Comparison of ENCODE assay signal across 18 cellular contexts in genomic region chr9:131263701-131264100, GRCh38. TPM values are rescaled to one million over a fixed set of nuclear protein-coding genes. Genes with fewer than 3 reads are reported as not detected.
DNase-seq lines count a peak whose midpoint lies in the region; ATAC-seq lines count a peak whose summit lies in the region.
"Had no signal": no experiment of that assay in that cellular context is flagged by ENCODE, and none has a peak within 500 bp of the region (broad histone marks: within the 10 kb centered on the region; RNA-seq: fewer than 3 reads in every experiment).

No MANE protein-coding gene starts in this region.

- peaks cover 36% of the 10 kb centered on the region for H3K36me3 Mint-ChIP-seq in T-helper 1 cell treated with Interleukin-12 subunit alpha and Interleukin-12 subunit beta and Interleukin-4 antibody, amounts not matched to agents 30 μg/mL and 1 μg/mL, for 36 hours (ENCODE audit: low read depth)
- H3K36me3 Mint-ChIP-seq in CD4-positive, alpha-beta memory T cell, result peaks cover 34 to 60% of the 10 kb centered on the region in 2 donors
- peaks cover 71% of the 10 kb centered on the region for H3K36me3 Mint-ChIP-seq in activated T-helper 2 cell treated with anti-CD3 and anti-CD28 coated beads, Interferon-gamma antibody, Interleukin-2, Interleukin-4, amounts not matched to agents 10 μg/mL and 5 μg/mL and 100 μg/mL, durations not matched to agents 14 hours and 24 hours and 36 hours (ENCODE audit: low read depth)
- peaks cover 6 to 32% (median 11%) of the 10 kb centered on the region in 5 donors for H3K36me3 Mint-ChIP-seq in naive thymus-derived CD4-positive, alpha-beta T cell

- no peaks in the 10 kb centered on the region for H3K27me3 Mint-ChIP-seq in T-helper 1 cell treated with Interleukin-12 subunit alpha and Interleukin-12 subunit beta and Interleukin-4 antibody, amounts not matched to agents 30 μg/mL and 1 μg/mL, for 36 hours (ENCODE audit: low read depth)
- H3K27me3 Mint-ChIP-seq in CD4-positive, alpha-beta memory T cell, result no peaks in the 10 kb centered on the region
- H3K27me3 Mint-ChIP-seq in activated T-helper 2 cell treated with anti-CD3 and anti-CD28 coated beads, Interferon-gamma antibody, Interleukin-2, Interleukin-4, amounts not matched to agents 10 μg/mL and 5 μg/mL and 100 μg/mL, durations not matched to agents 14 hours and 24 hours and 36 hours (ENCODE audit: low read depth), result no peaks in the 10 kb centered on the region
- no peaks in the 10 kb centered on the region for H3K27me3 Mint-ChIP-seq in naive thymus-derived CD4-positive, alpha-beta T cell

- no peak for DNase-seq in T-helper 1 cell
- DNase-seq in CD4-positive, alpha-beta memory T cell, result peak in 1 of 5 donors; percentile 5
- DNase-seq in activated T-helper 2 cell treated with anti-CD3 and anti-CD28 coated beads, Interferon-gamma antibody, Interleukin-2, Interleukin-4, amounts not matched to agents 10 μg/mL and 5 μg/mL and 100 μg/mL, durations not matched to agents 14 hours and 24 hours and 36 hours (ENCODE audit: low spot score), result no peak
- DNase-seq in naive thymus-derived CD4-positive, alpha-beta T cell, result peak in 1 of 9 donors; percentile 10
- DNase-seq: dermis blood vessel endothelial cell, GF-D8, HFFc6, kidney glomerular epithelial cell, NCI-H1436, NCI-H446, SJCRH30 had no signal

- no peaks in the 10 kb centered on the region for H3K9me3 Mint-ChIP-seq in T-helper 1 cell treated with Interleukin-12 subunit alpha and Interleukin-12 subunit beta and Interleukin-4 antibody, amounts not matched to agents 30 μg/mL and 1 μg/mL, for 36 hours
- H3K9me3 Mint-ChIP-seq in CD4-positive, alpha-beta memory T cell, result no peaks in the 10 kb centered on the region
- H3K9me3 Mint-ChIP-seq in activated T-helper 2 cell treated with anti-CD3 and anti-CD28 coated beads, Interferon-gamma antibody, Interleukin-2, Interleukin-4, amounts not matched to agents 10 μg/mL and 5 μg/mL and 100 μg/mL, durations not matched to agents 14 hours and 24 hours and 36 hours, result no peaks in the 10 kb centered on the region
- peaks cover 0 to 3% (median 0%) of the 10 kb centered on the region in 11 donors for H3K9me3 Mint-ChIP-seq in naive thymus-derived CD4-positive, alpha-beta T cell
- H3K9me3 Mint-ChIP-seq: HFFc6 had no signal

- POLR2A ChIA-PET in CD4-positive, alpha-beta memory T cell (lab: Charles Lee; ENCODE audit: partially characterized antibody), result interaction anchor here (1.0 to 22.4 kb wide), 6 partner anchors 8 to 31 kb away, joined by 3 to 1324 read pairs (median 8); partner anchors contain the start of gene FAM78A
- POLR2A ChIA-PET in naive thymus-derived CD4-positive, alpha-beta T cell (lab: Charles Lee), result interaction anchor here (0.6 to 20.4 kb wide), 5 partner anchors 6 to 135 kb away, joined by 3 to 886 read pairs (median 3); partner anchors contain the start of gene FAM78A

- no peak overlapping the region for H3K4me3 ChIP-seq in CD4-positive, alpha-beta memory T cell (ENCODE audit: low read length in 2 of 2)
- peak overlapping the region; percentile 40 for H3K4me3 ChIP-seq in naive thymus-derived CD4-positive, alpha-beta T cell (ENCODE audit: low read length)
- H3K4me3 ChIP-seq: esophagus muscularis mucosa, prostate gland, SJCRH30 had no signal

- peak overlapping the region; percentile 72 for H3K27ac ChIP-seq in CD4-positive, alpha-beta memory T cell (ENCODE audit: low read depth, low read length)
- H3K27ac ChIP-seq in naive thymus-derived CD4-positive, alpha-beta T cell (ENCODE audit: low read depth, low read length), result peak overlapping the region; percentile 96
- H3K27ac ChIP-seq: 22Rv1, esophagus muscularis mucosa, prostate gland, SJCRH30 had no signal

- no peak overlapping the region for H3K4me3 Mint-ChIP-seq in T-helper 1 cell treated with Interleukin-12 subunit alpha and Interleukin-12 subunit beta and Interleukin-4 antibody, amounts not matched to agents 30 μg/mL and 1 μg/mL, for 36 hours
- peak overlapping the region; percentile 17 to 99 (median 69) for H3K4me3 Mint-ChIP-seq in CD4-positive, alpha-beta memory T cell
- H3K4me3 Mint-ChIP-seq in activated T-helper 2 cell treated with anti-CD3 and anti-CD28 coated beads, Interferon-gamma antibody, Interleukin-2, Interleukin-4, amounts not matched to agents 10 μg/mL and 5 μg/mL and 100 μg/mL, durations not matched to agents 14 hours and 24 hours and 36 hours (ENCODE audit: low read depth), result peak overlapping the region; percentile 37
- peak overlapping the region; percentile 76 to 99 (median 86) for H3K4me3 Mint-ChIP-seq in naive thymus-derived CD4-positive, alpha-beta T cell
- H3K4me3 Mint-ChIP-seq: HFFc6 had no signal

- CTCF ChIA-PET in CD4-positive, alpha-beta memory T cell (lab: Charles Lee; ENCODE audit: partially characterized antibody), result interaction anchor here (1.3 kb wide), 2 partner anchors 21 to 72 kb away, joined by 3 to 4 read pairs; no protein-coding TSS in a partner anchor
- CTCF ChIA-PET in naive thymus-derived CD4-positive, alpha-beta T cell (lab: Charles Lee), result interaction anchor here (0.7 kb wide), 1 partner anchor 9 kb away, joined by 4 read pairs; no protein-coding TSS in a partner anchor

- H3K27ac Mint-ChIP-seq in T-helper 1 cell treated with Interleukin-12 subunit alpha and Interleukin-12 subunit beta and Interleukin-4 antibody, amounts not matched to agents 30 μg/mL and 1 μg/mL, for 36 hours, result peak overlapping the region; percentile 72
- peak overlapping the region; percentile 83 to 99 (median 94) for H3K27ac Mint-ChIP-seq in CD4-positive, alpha-beta memory T cell
- H3K27ac Mint-ChIP-seq in activated T-helper 2 cell treated with anti-CD3 and anti-CD28 coated beads, Interferon-gamma antibody, Interleukin-2, Interleukin-4, amounts not matched to agents 10 μg/mL and 5 μg/mL and 100 μg/mL, durations not matched to agents 14 hours and 24 hours and 36 hours, result peak overlapping the region; percentile 81
- peak overlapping the region; percentile 74 to 100 (median 99) for H3K27ac Mint-ChIP-seq in naive thymus-derived CD4-positive, alpha-beta T cell
- H3K27ac Mint-ChIP-seq: HFFc6 had no signal

- H3K4me1 Mint-ChIP-seq in T-helper 1 cell treated with Interleukin-12 subunit alpha and Interleukin-12 subunit beta and Interleukin-4 antibody, amounts not matched to agents 30 μg/mL and 1 μg/mL, for 36 hours (ENCODE audit: low read depth), result peaks cover 45% of the 10 kb centered on the region
- H3K4me1 Mint-ChIP-seq in CD4-positive, alpha-beta memory T cell, result peaks cover 32 to 79% (median 57%) of the 10 kb centered on the region in 4 donors
- H3K4me1 Mint-ChIP-seq in activated T-helper 2 cell treated with anti-CD3 and anti-CD28 coated beads, Interferon-gamma antibody, Interleukin-2, Interleukin-4, amounts not matched to agents 10 μg/mL and 5 μg/mL and 100 μg/mL, durations not matched to agents 14 hours and 24 hours and 36 hours (ENCODE audit: low read depth), result peaks cover 48% of the 10 kb centered on the region
- peaks cover 52 to 92% (median 65%) of the 10 kb centered on the region in 7 donors for H3K4me1 Mint-ChIP-seq in naive thymus-derived CD4-positive, alpha-beta T cell

- no peaks in the 10 kb centered on the region for H3K27me3 ChIP-seq in CD4-positive, alpha-beta memory T cell (ENCODE audit: insufficient read depth, low read length)
- H3K27me3 ChIP-seq in naive thymus-derived CD4-positive, alpha-beta T cell (ENCODE audit: control insufficient read depth in 2 of 2, insufficient read depth in 2 of 2, low read length in 2 of 2), result no peaks in the 10 kb centered on the region
- H3K27me3 ChIP-seq: esophagus muscularis mucosa, SJCRH30 had no signal

- ATAC-seq in naive thymus-derived CD4-positive, alpha-beta T cell, result no peak
- no peak for ATAC-seq in HG02973 (IDR thresholded peaks at IDR 0.05; ENCODE audit: unreplicated experiment)
- ATAC-seq in GM19395 (IDR thresholded peaks at IDR 0.05; ENCODE audit: unreplicated experiment), result no peak
- ATAC-seq in GM21576 (IDR thresholded peaks at IDR 0.05; ENCODE audit: unreplicated experiment), result no peak

- no peaks in the 10 kb centered on the region for H3K9me3 ChIP-seq in CD4-positive, alpha-beta memory T cell (ENCODE audit: control insufficient read depth in 1 of 2, low read length in 2 of 2)
- no peaks in the 10 kb centered on the region for H3K9me3 ChIP-seq in naive thymus-derived CD4-positive, alpha-beta T cell (ENCODE audit: control insufficient read depth in 2 of 3, low read length in 3 of 3)
- H3K9me3 ChIP-seq: esophagus muscularis mucosa, prostate gland, SJCRH30 had no signal

- H3K36me3 ChIP-seq in CD4-positive, alpha-beta memory T cell (ENCODE audit: insufficient read depth, low read length), result peaks cover 45% of the 10 kb centered on the region
- H3K36me3 ChIP-seq in naive thymus-derived CD4-positive, alpha-beta T cell (ENCODE audit: control insufficient read depth in 2 of 3, insufficient read depth in 3 of 3, low read length in 3 of 3), result peaks cover 10 to 40% (median 21%) of the 10 kb centered on the region in 3 experiments
- H3K36me3 ChIP-seq: prostate gland, SJCRH30 had no signal

- peaks cover 72% of the 10 kb centered on the region for H3K4me1 ChIP-seq in CD4-positive, alpha-beta memory T cell (ENCODE audit: insufficient read depth, low read length)
- peaks cover 45 to 69% of the 10 kb centered on the region in 2 donors for H3K4me1 ChIP-seq in naive thymus-derived CD4-positive, alpha-beta T cell (ENCODE audit: control insufficient read depth in 2 of 2, insufficient read depth in 2 of 2, low read length in 2 of 2)
- H3K4me1 ChIP-seq: prostate gland had no signal

- intact Hi-C loops in CD4-positive, alpha-beta memory T cell (cut with micrococcal nuclease), result no loop called here
- intact Hi-C loops in activated T-helper 2 cell treated with anti-CD3 and anti-CD28 coated beads, Interferon-gamma antibody, Interleukin-2, Interleukin-4, amounts not matched to agents 10 μg/mL and 5 μg/mL and 100 μg/mL, durations not matched to agents 14 hours and 24 hours and 36 hours (cut with micrococcal nuclease), result no loop called here
- intact Hi-C loops in naive thymus-derived CD4-positive, alpha-beta T cell (cut with micrococcal nuclease), result loop anchor here in 1 of 2 donors (10.0 kb wide), 1 partner anchor 1219 kb away; the partner anchor contains the start of gene FNBP1

RNA-seq across cellular contexts. Expression of gene FAM78A, which starts 12.6 kb away (rescaled TPM):
- total RNA-seq in CD4-positive, alpha-beta memory T cell, result 10 to 100 TPM; 93.5 TPM
- polyA plus RNA-seq in CD4-positive, alpha-beta memory T cell, result 10 to 100 TPM in 1 of 2 donors, 1 to 10 TPM in 1; 5.5 to 29.2 TPM
- total RNA-seq in activated T-helper 2 cell treated with anti-CD3 and anti-CD28 coated beads, Interferon-gamma antibody, Interleukin-2, Interleukin-4, amounts not matched to agents 10 μg/mL and 5 μg/mL and 100 μg/mL, durations not matched to agents 14 hours and 24 hours and 36 hours, result 55.3 and 55.5 TPM in 2 replicates
- 100 to 1,000 TPM in 3 of 5 experiments, 10 to 100 TPM in 2; 64.6 to 114 (median 104) TPM for total RNA-seq in naive thymus-derived CD4-positive, alpha-beta T cell
- 10 to 100 TPM; 10.5 to 24.8 TPM for polyA plus RNA-seq in naive thymus-derived CD4-positive, alpha-beta T cell

RNA-seq across cellular contexts. Expression of gene PLPP7, which starts 25.8 kb away (rescaled TPM):
- total RNA-seq in CD4-positive, alpha-beta memory T cell, result not detected
- not detected for polyA plus RNA-seq in CD4-positive, alpha-beta memory T cell
- total RNA-seq in activated T-helper 2 cell treated with anti-CD3 and anti-CD28 coated beads, Interferon-gamma antibody, Interleukin-2, Interleukin-4, amounts not matched to agents 10 μg/mL and 5 μg/mL and 100 μg/mL, durations not matched to agents 14 hours and 24 hours and 36 hours, result 0.21 TPM in 1 of 2 replicates, not detected in the other
- under 1 TPM in 4 of 5 experiments, not detected in 1; 0.12 to 0.24 (median 0.14) TPM for total RNA-seq in naive thymus-derived CD4-positive, alpha-beta T cell
- polyA plus RNA-seq in naive thymus-derived CD4-positive, alpha-beta T cell, result under 1 TPM; 0.24 to 0.71 TPM
